28 cellular contexts compared by ENCODE assay signal in the genomic region with DNA sequence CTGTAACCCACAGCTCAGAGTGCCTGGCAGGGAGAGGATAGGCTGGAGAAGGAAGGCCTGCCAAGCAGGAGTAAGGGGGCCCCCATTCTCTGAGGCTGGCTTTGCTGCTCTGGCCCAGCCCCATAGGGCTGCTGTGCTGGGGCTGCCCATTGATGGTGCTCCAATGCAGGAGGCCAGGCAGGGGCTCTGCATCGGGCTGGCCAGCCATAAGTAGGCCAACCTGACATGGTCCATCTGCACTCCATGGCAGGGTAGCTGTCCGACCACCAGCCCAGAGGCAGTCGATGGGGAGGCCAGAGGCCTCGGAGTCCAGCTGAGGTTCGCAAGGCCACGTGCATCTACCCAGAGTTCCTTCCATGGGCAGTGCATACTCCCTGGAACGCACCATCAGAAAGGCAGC.
"Had no signal": no experiment of that assay in that cellular context is flagged by ENCODE, and none has a peak within 500 bp of the region (broad histone marks: within the 10 kb centered on the region; RNA-seq: fewer than 3 reads in every experiment).

No MANE protein-coding gene starts in this region.

- H3K27me3 Mint-ChIP-seq: activated CD8-positive, alpha-beta T cell treated with anti-CD3 and anti-CD28 coated beads for 36 hours; activated T-helper 17 cell treated with anti-CD3 and anti-CD28 coated beads, Interleukin-2, amount 50 U/mL, for 72 hours had no signal

- H3K27ac ChIP-seq: brain microvascular endothelial cell, foreskin keratinocyte, gastrocnemius medialis, WERI-Rb-1 had no signal

- H3K9me3 Mint-ChIP-seq: activated B cell treated with CpG ODN at 0.5 μM for 24 hours; activated CD8-positive, alpha-beta T cell treated with anti-CD3 and anti-CD28 coated beads for 36 hours; activated naive CD4-positive, alpha-beta T cell treated with anti-CD3 and anti-CD28 coated beads, Interleukin-2, amount 10 ng/mL, durations not matched to agents 7 days and 5 days; activated naive CD4-positive, alpha-beta T cell treated with anti-CD3 and anti-CD28 coated beads, Interleukin-2, amount 50 U/mL, for 72 hours; activated naive CD8-positive, alpha-beta T cell treated with anti-CD3 and anti-CD28 coated beads, Interleukin-2, amount 10 ng/mL, durations not matched to agents 7 days and 5 days; activated T-cell treated with anti-CD3 and anti-CD28 coated beads, Interleukin-2, amount 50 U/mL, for 4 hours; activated T-helper 17 cell treated with anti-CD3 and anti-CD28 coated beads, Interleukin-2, amount 50 U/mL, for 72 hours; T-helper 2 cell treated with Interferon-gamma antibody and Interleukin-4, amounts not matched to agents 5 μg/mL and 100 μg/mL, for 36 hours had no signal

- DNase-seq: activated B cell treated with CpG ODN at 0.5 μM for 24 hours; activated CD4-positive, alpha-beta T cell treated with anti-CD3 and anti-CD28 coated beads for 48 hours; activated CD4-positive, alpha-beta T cell treated with anti-CD3 and anti-CD28 coated beads, Interleukin-2, amount 50 U/mL, for 1 hour; activated CD4-positive, alpha-beta T cell treated with anti-CD3 and anti-CD28 coated beads, Interleukin-2, amount 50 U/mL, for 48 hours; activated CD8-positive, alpha-beta memory T cell treated with anti-CD3 and anti-CD28 coated beads for 24 hours; activated CD8-positive, alpha-beta T cell treated with anti-CD3 and anti-CD28 coated beads for 36 hours; activated gamma-delta T cell; activated naive CD4-positive, alpha-beta T cell; activated naive CD4-positive, alpha-beta T cell treated with anti-CD3 and anti-CD28 coated beads, Interleukin-2, amount 10 ng/mL, durations not matched to agents 7 days and 5 days; activated naive CD8-positive, alpha-beta T cell treated with anti-CD3 and anti-CD28 coated beads, Interleukin-2, amount 10 ng/mL, durations not matched to agents 7 days and 5 days; activated T-cell treated with anti-CD3 and anti-CD28 coated beads, Interleukin-2, amount 50 U/mL, for 4 hours; brain microvascular endothelial cell; caudate nucleus; cortex of kidney; effector CD8-positive, alpha-beta T cell; endodermal cell; foreskin keratinocyte; gastrocnemius medialis; glutamatergic neuron; T-helper 1 cell; T-helper 17 cell; T1000; WERI-Rb-1 had no signal

- H3K9me3 ChIP-seq: gastrocnemius medialis had no signal

- ATAC-seq: activated CD4-positive, CD25-positive, alpha-beta regulatory T cell treated with anti-CD3 and anti-CD28 coated beads, Interleukin-2, amount 50 U/mL, for 24 hours; activated CD8-positive, alpha-beta T cell treated with anti-CD3 and anti-CD28 coated beads for 36 hours; activated naive CD4-positive, alpha-beta T cell treated with anti-CD3 and anti-CD28 coated beads, Interleukin-2, amount 50 U/mL, for 72 hours; activated T-cell treated with anti-CD3 and anti-CD28 coated beads, Interleukin-2, amount 50 U/mL, for 4 hours; activated T-helper 17 cell treated with anti-CD3 and anti-CD28 coated beads, Interleukin-2, amount 50 U/mL, for 72 hours; esophagus mucosa; foreskin keratinocyte; gastrocnemius medialis; T-helper 17 cell had no signal

- H3K4me3 Mint-ChIP-seq: activated B cell treated with CpG ODN at 0.5 μM for 24 hours; activated CD8-positive, alpha-beta T cell treated with anti-CD3 and anti-CD28 coated beads for 36 hours; activated naive CD4-positive, alpha-beta T cell treated with anti-CD3 and anti-CD28 coated beads, Interleukin-2, amount 10 ng/mL, durations not matched to agents 7 days and 5 days; activated naive CD8-positive, alpha-beta T cell treated with anti-CD3 and anti-CD28 coated beads, Interleukin-2, amount 10 ng/mL, durations not matched to agents 7 days and 5 days; activated T-cell treated with anti-CD3 and anti-CD28 coated beads, Interleukin-2, amount 50 U/mL, for 4 hours; activated T-helper 17 cell treated with anti-CD3 and anti-CD28 coated beads, Interleukin-2, amount 50 U/mL, for 72 hours; endodermal cell; T-helper 17 cell; T-helper 2 cell treated with Interferon-gamma antibody and Interleukin-4, amounts not matched to agents 5 μg/mL and 100 μg/mL, for 36 hours had no signal

- H3K36me3 ChIP-seq: brain microvascular endothelial cell, gastrocnemius medialis, WERI-Rb-1 had no signal

- H3K27me3 ChIP-seq: gastrocnemius medialis had no signal

- H3K27ac Mint-ChIP-seq: activated B cell treated with CpG ODN at 0.5 μM for 24 hours; activated CD8-positive, alpha-beta T cell treated with anti-CD3 and anti-CD28 coated beads for 36 hours; activated naive CD4-positive, alpha-beta T cell treated with anti-CD3 and anti-CD28 coated beads, Interleukin-2, amount 10 ng/mL, durations not matched to agents 7 days and 5 days; activated naive CD4-positive, alpha-beta T cell treated with anti-CD3 and anti-CD28 coated beads, Interleukin-2, amount 50 U/mL, for 72 hours; activated naive CD8-positive, alpha-beta T cell treated with anti-CD3 and anti-CD28 coated beads, Interleukin-2, amount 10 ng/mL, durations not matched to agents 7 days and 5 days; activated T-helper 17 cell treated with anti-CD3 and anti-CD28 coated beads, Interleukin-2, amount 50 U/mL, for 72 hours; endodermal cell; T-helper 17 cell; T-helper 2 cell treated with Interferon-gamma antibody and Interleukin-4, amounts not matched to agents 5 μg/mL and 100 μg/mL, for 36 hours had no signal

- H3K36me3 Mint-ChIP-seq: activated naive CD4-positive, alpha-beta T cell treated with anti-CD3 and anti-CD28 coated beads, Interleukin-2, amount 10 ng/mL, durations not matched to agents 7 days and 5 days; activated naive CD4-positive, alpha-beta T cell treated with anti-CD3 and anti-CD28 coated beads, Interleukin-2, amount 50 U/mL, for 72 hours; activated naive CD8-positive, alpha-beta T cell treated with anti-CD3 and anti-CD28 coated beads, Interleukin-2, amount 10 ng/mL, durations not matched to agents 7 days and 5 days had no signal

- H3K4me3 ChIP-seq: gastrocnemius medialis had no signal

- H3K4me1 Mint-ChIP-seq: activated B cell treated with CpG ODN at 0.5 μM for 24 hours; activated naive CD4-positive, alpha-beta T cell treated with anti-CD3 and anti-CD28 coated beads, Interleukin-2, amount 10 ng/mL, durations not matched to agents 7 days and 5 days; activated naive CD8-positive, alpha-beta T cell treated with anti-CD3 and anti-CD28 coated beads, Interleukin-2, amount 10 ng/mL, durations not matched to agents 7 days and 5 days; activated T-helper 17 cell treated with anti-CD3 and anti-CD28 coated beads, Interleukin-2, amount 50 U/mL, for 72 hours had no signal
